7 cellular contexts compared by ENCODE assay signal in the genomic region with DNA sequence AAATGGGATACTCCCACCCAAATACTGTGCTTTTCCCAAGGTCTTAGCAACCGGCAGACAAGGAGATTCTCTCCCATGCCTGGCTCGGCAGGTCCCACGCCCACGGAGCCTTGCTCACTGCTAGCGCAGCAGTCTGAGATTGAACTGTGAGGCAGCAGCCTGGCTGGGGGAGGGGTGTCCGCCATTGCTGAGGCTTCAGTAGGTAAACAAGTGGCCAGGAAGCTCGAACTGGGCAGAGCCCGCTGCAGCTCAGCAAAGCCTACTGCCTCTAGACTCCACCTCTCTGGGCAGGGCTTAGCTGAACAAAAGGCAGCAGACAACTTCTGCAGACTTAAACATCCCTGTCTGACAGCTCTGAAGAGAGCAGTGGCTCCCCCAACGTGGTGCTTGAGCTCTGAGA. TPM values are rescaled to one million over a fixed set of nuclear protein-coding genes. Genes with fewer than 3 reads are reported as not detected.
DNase-seq lines count a peak whose midpoint lies in the region; ATAC-seq, FAIRE-seq and TF ChIP-seq lines count a peak whose summit lies in the region.
"Not testable (repeated sequence)": the region's sequence is repeated elsewhere in the genome, so short reads cannot be mapped to it uniquely, and the experiment has no call there.

No MANE protein-coding gene starts in this region.

- not testable (repeated sequence) for H3K4me1 ChIP-seq in HepG2 (ENCODE audit: insufficient read depth, low read length)

- not testable (repeated sequence) for FAIRE-seq in HepG2 (lab: Jason Lieb, UNC)

- H3K27ac ChIP-seq in HepG2 (ENCODE audit: extremely low read length, insufficient read depth, low read length) = not testable (repeated sequence)

- no CpG with 5 or more reads among the region's 9 CpGs for WGBS in HepG2 (ENCODE audit: low lambda C conversion rate)

- H3K79me2 ChIP-seq in HepG2 (ENCODE audit: insufficient read depth, low read length) = not testable (repeated sequence)

- not testable (repeated sequence) for H3K4me3 Mint-ChIP-seq in activated T-cell treated with anti-CD3 and anti-CD28 coated beads, Interleukin-2, amount 50 U/mL, for 4 hours; activated naive CD4-positive, alpha-beta T cell treated with anti-CD3 and anti-CD28 coated beads, Interleukin-2, amount 10 ng/mL, durations not matched to agents 7 days and 5 days

- not testable (repeated sequence) for TF ChIP-seq EP300 in HepG2 (IDR thresholded peaks at IDR 0.05; ENCODE audit: low read depth in 2 of 2, low read length in 2 of 2); HepG2 (CRISPR knock-in tag; IDR thresholded peaks at IDR 0.05; ENCODE audit: borderline replicate concordance)

- H3K36me3 Mint-ChIP-seq in activated T-cell treated with anti-CD3 and anti-CD28 coated beads, Interleukin-2, amount 50 U/mL, for 4 hours (ENCODE audit: insufficient read depth) = peaks cover 33% of the 10 kb centered on the region
- H3K36me3 Mint-ChIP-seq in activated naive CD4-positive, alpha-beta T cell treated with anti-CD3 and anti-CD28 coated beads, Interleukin-2, amount 10 ng/mL, durations not matched to agents 7 days and 5 days = peaks cover 71% of the 10 kb centered on the region

- not testable (repeated sequence) for H3K27me3 ChIP-seq in HepG2 (ENCODE audit: control insufficient read depth in 1 of 2, insufficient read depth in 2 of 2, low read length in 2 of 2)

- peaks cover 58% of the 10 kb centered on the region for H3K4me1 Mint-ChIP-seq in activated T-cell treated with anti-CD3 and anti-CD28 coated beads, Interleukin-2, amount 50 U/mL, for 4 hours (ENCODE audit: low read depth)
- H3K4me1 Mint-ChIP-seq in activated naive CD4-positive, alpha-beta T cell treated with anti-CD3 and anti-CD28 coated beads, Interleukin-2, amount 10 ng/mL, durations not matched to agents 7 days and 5 days = peaks cover 54% of the 10 kb centered on the region

- peak in 1 of 2 donors; percentile 28 for ATAC-seq in activated T-cell treated with anti-CD3 and anti-CD28 coated beads, Interleukin-2, amount 50 U/mL, for 4 hours
- ATAC-seq in HepG2 = not testable (repeated sequence)

- H3K4me3 ChIP-seq in HepG2 (replicated peaks in 1 of 3; ENCODE audit: insufficient read depth in 1 of 3, low read depth in 2 of 3, low read length in 3 of 3) = not testable (repeated sequence)

- H3K9me3 ChIP-seq in HepG2 (ENCODE audit: low read length) = not testable (repeated sequence)

- not testable (repeated sequence) for TF ChIP-seq RAD21 in HepG2 (CRISPR knock-in tag; IDR thresholded peaks at IDR 0.05)

- DNase-seq in ELF-1 (ENCODE audit: low read depth, low spot score) (peak; percentile 75), T-helper 1 cell (peak in 4 of 5 donors; percentile 31 to 69 (median 41))
- DNase-seq in activated CD4-positive, alpha-beta T cell treated with anti-CD3 and anti-CD28 coated beads, Interleukin-2, amount 50 U/mL, for 1 hour = peak; percentile 48
- peak; percentile 22 for DNase-seq in activated T-cell treated with anti-CD3 and anti-CD28 coated beads, Interleukin-2, amount 50 U/mL, for 4 hours
- peak; percentile 49 for DNase-seq in activated naive CD4-positive, alpha-beta T cell treated with anti-CD3 and anti-CD28 coated beads, Interleukin-2, amount 10 ng/mL, durations not matched to agents 7 days and 5 days
- not testable (repeated sequence) for DNase-seq in HepG2 (ENCODE audit: low spot score)
- DNase-seq in stimulated activated CD4-positive, alpha-beta T cell treated with anti-CD3 and anti-CD28 coated beads, Interleukin-1b, Interleukin-23, amount 100 ng/mL, for 48 hours = peak; percentile 52

- BruUV-seq in HepG2 (replicated peaks; lab: Mats Ljungman, UMichigan) = not testable (repeated sequence)

- H3K27me3 Mint-ChIP-seq in activated T-cell treated with anti-CD3 and anti-CD28 coated beads, Interleukin-2, amount 50 U/mL, for 4 hours (ENCODE audit: low read depth); activated naive CD4-positive, alpha-beta T cell treated with anti-CD3 and anti-CD28 coated beads, Interleukin-2, amount 10 ng/mL, durations not matched to agents 7 days and 5 days: not testable (repeated sequence)

- not testable (repeated sequence) for H3K36me3 ChIP-seq in HepG2 (replicated peaks in 1 of 2; ENCODE audit: control insufficient read depth in 1 of 2, insufficient read depth in 2 of 2, low read length in 2 of 2)

- CTCF ChIA-PET in activated naive CD4-positive, alpha-beta T cell treated with anti-CD3 and anti-CD28 coated beads, Interleukin-2, amount 10 ng/mL, durations not matched to agents 7 days and 5 days (lab: Charles Lee) = interaction anchor here (1.6 kb wide), 1 partner anchor 13 kb away, joined by 3 read pairs; no protein-coding TSS in a partner anchor
- CTCF ChIA-PET in HepG2 (lab: Yijun Ruan, JAX; ENCODE audit: low intra/inter-chr PET ratio, low total read pairs) = not testable (repeated sequence)

- not testable (repeated sequence) for H2AFZ ChIP-seq in HepG2 (ENCODE audit: low read length)

- not testable (repeated sequence) for TF ChIP-seq POLR2A in HepG2 (IDR thresholded peaks at IDR 0.05; ENCODE audit: insufficient read depth in 1 of 2, low read depth in 2 of 2, low read length in 2 of 2)

- intact Hi-C loops in HepG2 (cut with micrococcal nuclease; ENCODE audit: unreplicated experiment) = not testable (repeated sequence)

- POLR2A ChIA-PET in HepG2 (lab: Yijun Ruan, JAX) = interaction anchor here (0.7 kb wide), 1 partner anchor 10 kb away, joined by 3 read pairs; the partner anchor contains the start of genes OFD1 and TRAPPC2

- in situ Hi-C loops in HepG2 (cut with HindIII; ENCODE audit: extremely low pct_ligation_motif_present, low pct_unique_long_range_greater_than_20kb) = not testable (repeated sequence)

- not testable (repeated sequence) for H3K4me2 ChIP-seq in HepG2 (ENCODE audit: low read depth, low read length)

- not testable (repeated sequence) for H4K20me1 ChIP-seq in HepG2 (ENCODE audit: insufficient read depth, low read length)

- H3K9me3 Mint-ChIP-seq in activated T-cell treated with anti-CD3 and anti-CD28 coated beads, Interleukin-2, amount 50 U/mL, for 4 hours; activated naive CD4-positive, alpha-beta T cell treated with anti-CD3 and anti-CD28 coated beads, Interleukin-2, amount 10 ng/mL, durations not matched to agents 7 days and 5 days: not testable (repeated sequence)

- not testable (repeated sequence) for H3K9ac ChIP-seq in HepG2 (ENCODE audit: insufficient read depth, low read depth, low read length)

- TF ChIP-seq CTCF in HepG2 (CRISPR knock-in tag; IDR thresholded peaks at IDR 0.05) = not testable (repeated sequence)

- peak overlapping the region; percentile 75 for H3K27ac Mint-ChIP-seq in activated naive CD4-positive, alpha-beta T cell treated with anti-CD3 and anti-CD28 coated beads, Interleukin-2, amount 10 ng/mL, durations not matched to agents 7 days and 5 days

RNA-seq across cellular contexts. Expression of gene TRAPPC2, which starts 9.5 kb away (rescaled TPM):
- total RNA-seq in activated T-cell treated with anti-CD3 and anti-CD28 coated beads, Interleukin-2, amount 50 U/mL, for 4 hours = 10 to 100 TPM; 11.7 to 19.9 (median 15.8) TPM
- 8.1 and 9.2 TPM in 2 replicates for total RNA-seq in HepG2 (2016; rRNA removed; fragmentation: Illumina TruSeq; extraction: Trizol)
- total RNA-seq in HepG2 (2016; cell fraction: cytosol; rRNA removed; fragmentation: Illumina TruSeq; extraction: Trizol; ENCODE audit: low read depth) = 1.5 and 1.8 TPM in 2 replicates
- total RNA-seq in HepG2 (2016; cell fraction: insoluble cytoplasmic fraction; rRNA removed; fragmentation: Illumina TruSeq; extraction: Trizol) = 7.7 and 7.8 TPM in 2 replicates
- 2.9 and 4.7 TPM in 2 replicates for total RNA-seq in HepG2 (2016; cell fraction: membrane; rRNA removed; fragmentation: Illumina TruSeq; extraction: Trizol)
- total RNA-seq in HepG2 (2016; cell fraction: nucleus; rRNA removed; fragmentation: Illumina TruSeq; extraction: Trizol) = 11.3 and 11.9 TPM in 2 replicates
- 4.4 and 4.7 TPM in 2 replicates for polyA plus RNA-seq in HepG2 (2011; rRNA removed)
- 2.1 and 3.2 TPM in 2 replicates for polyA plus RNA-seq in HepG2 (2011; cell fraction: cytosol; rRNA removed)
- polyA plus RNA-seq in HepG2 (2011; cell fraction: nucleus; rRNA removed) = 4.7 and 5.3 TPM in 2 replicates
- polyA plus RNA-seq in HepG2 (2012) = 6.0 TPM in 2 replicates
- polyA plus RNA-seq in HepG2 (2016; cell fraction: cytosol; fragmentation: Illumina TruSeq; extraction: Trizol; ENCODE audit: low read depth) = 1.3 and 1.4 TPM in 2 replicates
- 5.5 and 5.8 TPM in 2 replicates for polyA plus RNA-seq in HepG2 (2016; cell fraction: insoluble cytoplasmic fraction; fragmentation: Illumina TruSeq; extraction: Trizol; ENCODE audit: low read depth)
- polyA plus RNA-seq in HepG2 (2016; cell fraction: membrane; fragmentation: Illumina TruSeq; extraction: Trizol; ENCODE audit: low read depth) = 1.9 and 2.4 TPM in 2 replicates
- 16.5 and 18.5 TPM in 2 replicates for polyA plus RNA-seq in HepG2 (2016; cell fraction: nucleus; fragmentation: Illumina TruSeq; extraction: Trizol; ENCODE audit: insufficient read depth, low read depth)
- 4.0 and 14.9 TPM in 2 replicates for polyA minus RNA-seq in HepG2 (2011; rRNA and poly(A)+ RNA removed; ENCODE audit: low replicate concordance)
- polyA minus RNA-seq in HepG2 (2011; cell fraction: cytosol; rRNA and poly(A)+ RNA removed) = 2.5 and 3.7 TPM in 2 replicates
- polyA minus RNA-seq in HepG2 (2011; cell fraction: nucleus; rRNA and poly(A)+ RNA removed) = 8.9 and 10.9 TPM in 2 replicates

RNA-seq across cellular contexts. Expression of gene OFD1, which starts 9.7 kb away (rescaled TPM):
- 10 to 100 TPM; 20.0 to 26.8 (median 20.1) TPM for total RNA-seq in activated T-cell treated with anti-CD3 and anti-CD28 coated beads, Interleukin-2, amount 50 U/mL, for 4 hours
- total RNA-seq in HepG2 (2016; rRNA removed; fragmentation: Illumina TruSeq; extraction: Trizol) = 14.3 and 16.4 TPM in 2 replicates
- total RNA-seq in HepG2 (2016; cell fraction: cytosol; rRNA removed; fragmentation: Illumina TruSeq; extraction: Trizol; ENCODE audit: low read depth) = 3.7 and 4.8 TPM in 2 replicates
- 16.9 and 17.9 TPM in 2 replicates for total RNA-seq in HepG2 (2016; cell fraction: insoluble cytoplasmic fraction; rRNA removed; fragmentation: Illumina TruSeq; extraction: Trizol)
- total RNA-seq in HepG2 (2016; cell fraction: membrane; rRNA removed; fragmentation: Illumina TruSeq; extraction: Trizol) = 4.7 and 4.8 TPM in 2 replicates
- 30.3 and 30.7 TPM in 2 replicates for total RNA-seq in HepG2 (2016; cell fraction: nucleus; rRNA removed; fragmentation: Illumina TruSeq; extraction: Trizol)
- polyA plus RNA-seq in HepG2 (2011; rRNA removed) = 14.7 and 14.9 TPM in 2 replicates
- 3.6 and 4.3 TPM in 2 replicates for polyA plus RNA-seq in HepG2 (2011; cell fraction: cytosol; rRNA removed)
- polyA plus RNA-seq in HepG2 (2011; cell fraction: nucleus; rRNA removed) = 61.7 and 68.4 TPM in 2 replicates
- 15.5 and 18.0 TPM in 2 replicates for polyA plus RNA-seq in HepG2 (2012)
- polyA plus RNA-seq in HepG2 (2016; cell fraction: cytosol; fragmentation: Illumina TruSeq; extraction: Trizol; ENCODE audit: low read depth) = 1.0 and 1.3 TPM in 2 replicates
- 13.0 and 14.7 TPM in 2 replicates for polyA plus RNA-seq in HepG2 (2016; cell fraction: insoluble cytoplasmic fraction; fragmentation: Illumina TruSeq; extraction: Trizol; ENCODE audit: low read depth)
- polyA plus RNA-seq in HepG2 (2016; cell fraction: membrane; fragmentation: Illumina TruSeq; extraction: Trizol; ENCODE audit: low read depth) = 1.7 and 2.0 TPM in 2 replicates
- 40.0 and 45.3 TPM in 2 replicates for polyA plus RNA-seq in HepG2 (2016; cell fraction: nucleus; fragmentation: Illumina TruSeq; extraction: Trizol; ENCODE audit: insufficient read depth, low read depth)
- 17.1 and 18.1 TPM in 2 replicates for polyA minus RNA-seq in HepG2 (2011; rRNA and poly(A)+ RNA removed; ENCODE audit: low replicate concordance)
- 3.7 and 5.8 TPM in 2 replicates for polyA minus RNA-seq in HepG2 (2011; cell fraction: cytosol; rRNA and poly(A)+ RNA removed)
- 43.0 and 46.1 TPM in 2 replicates for polyA minus RNA-seq in HepG2 (2011; cell fraction: nucleus; rRNA and poly(A)+ RNA removed)

RNA-seq across cellular contexts. Expression of gene RAB9A, which starts 36.0 kb away (rescaled TPM):
- total RNA-seq in activated T-cell treated with anti-CD3 and anti-CD28 coated beads, Interleukin-2, amount 50 U/mL, for 4 hours = 10 to 100 TPM; 11.8 to 17.8 (median 17.3) TPM
- 23.1 and 31.2 TPM in 2 replicates for total RNA-seq in HepG2 (2016; rRNA removed; fragmentation: Illumina TruSeq; extraction: Trizol)
- 5.2 and 5.7 TPM in 2 replicates for total RNA-seq in HepG2 (2016; cell fraction: cytosol; rRNA removed; fragmentation: Illumina TruSeq; extraction: Trizol; ENCODE audit: low read depth)
- total RNA-seq in HepG2 (2016; cell fraction: insoluble cytoplasmic fraction; rRNA removed; fragmentation: Illumina TruSeq; extraction: Trizol) = 23.1 and 33.7 TPM in 2 replicates
- 9.9 and 14.7 TPM in 2 replicates for total RNA-seq in HepG2 (2016; cell fraction: membrane; rRNA removed; fragmentation: Illumina TruSeq; extraction: Trizol)
- total RNA-seq in HepG2 (2016; cell fraction: nucleus; rRNA removed; fragmentation: Illumina TruSeq; extraction: Trizol) = 8.6 and 10.6 TPM in 2 replicates
- polyA plus RNA-seq in HepG2 (2011; rRNA removed) = 8.6 and 10.5 TPM in 2 replicates
- polyA plus RNA-seq in HepG2 (2011; cell fraction: cytosol; rRNA removed) = 6.1 and 10.2 TPM in 2 replicates
- 2.2 and 2.9 TPM in 2 replicates for polyA plus RNA-seq in HepG2 (2011; cell fraction: nucleus; rRNA removed)
- polyA plus RNA-seq in HepG2 (2012) = 12.1 and 12.3 TPM in 2 replicates
- 5.3 and 6.9 TPM in 2 replicates for polyA plus RNA-seq in HepG2 (2016; cell fraction: cytosol; fragmentation: Illumina TruSeq; extraction: Trizol; ENCODE audit: low read depth)
- polyA plus RNA-seq in HepG2 (2016; cell fraction: insoluble cytoplasmic fraction; fragmentation: Illumina TruSeq; extraction: Trizol; ENCODE audit: low read depth) = 31.8 and 35.2 TPM in 2 replicates
- 9.8 and 10.7 TPM in 2 replicates for polyA plus RNA-seq in HepG2 (2016; cell fraction: membrane; fragmentation: Illumina TruSeq; extraction: Trizol; ENCODE audit: low read depth)
- 15.4 and 15.8 TPM in 2 replicates for polyA plus RNA-seq in HepG2 (2016; cell fraction: nucleus; fragmentation: Illumina TruSeq; extraction: Trizol; ENCODE audit: insufficient read depth, low read depth)
- polyA minus RNA-seq in HepG2 (2011; rRNA and poly(A)+ RNA removed; ENCODE audit: low replicate concordance) = 2.7 and 14.6 TPM in 2 replicates
- 6.7 and 10.1 TPM in 2 replicates for polyA minus RNA-seq in HepG2 (2011; cell fraction: cytosol; rRNA and poly(A)+ RNA removed)
- 3.1 and 4.6 TPM in 2 replicates for polyA minus RNA-seq in HepG2 (2011; cell fraction: nucleus; rRNA and poly(A)+ RNA removed)
